1 cellular context compared by ENCODE assay signal in the genomic region with DNA sequence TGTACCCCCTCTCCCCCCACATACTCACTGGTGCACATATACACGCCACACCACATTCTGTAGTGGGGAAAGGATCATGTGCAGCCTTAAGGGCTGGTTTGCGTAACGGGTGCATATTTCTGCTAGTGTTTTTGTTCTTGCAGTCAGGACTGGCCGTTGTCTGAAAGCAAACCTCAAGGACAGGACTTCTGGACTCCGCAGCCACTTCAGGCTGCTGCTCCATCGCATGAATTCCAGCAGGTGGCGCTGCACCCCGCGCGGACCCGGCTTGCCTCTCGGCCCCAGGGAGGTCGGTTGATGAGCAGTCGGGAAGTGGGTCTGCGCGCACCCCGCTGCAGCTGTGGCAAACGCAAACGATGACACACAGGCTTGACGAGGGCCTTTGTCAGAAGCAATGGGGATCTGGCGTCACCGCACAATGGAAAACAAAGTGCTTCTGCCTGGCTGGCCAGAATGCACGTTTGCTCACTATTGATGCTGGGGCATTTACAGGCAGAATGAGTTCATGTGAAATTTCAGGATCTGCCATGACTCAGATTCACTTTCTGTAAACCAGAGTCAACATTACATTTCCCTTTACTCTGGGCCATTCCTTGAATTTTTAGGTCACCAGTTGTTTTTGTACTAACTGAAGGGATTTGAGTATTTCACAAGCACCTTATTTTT.
A peak's percentile ranks its signal among the peaks of the same experiment; 100 is the strongest.
TF ChIP-seq lines count a peak whose summit lies in the region.

No MANE protein-coding gene starts in this region.

TF ChIP-seq in HepG2, 621 proteins besides CTCF, POLR2A, EP300 and RAD21 (continued from another document and continues in another):
- TF ChIP-seq, protein P1, sequence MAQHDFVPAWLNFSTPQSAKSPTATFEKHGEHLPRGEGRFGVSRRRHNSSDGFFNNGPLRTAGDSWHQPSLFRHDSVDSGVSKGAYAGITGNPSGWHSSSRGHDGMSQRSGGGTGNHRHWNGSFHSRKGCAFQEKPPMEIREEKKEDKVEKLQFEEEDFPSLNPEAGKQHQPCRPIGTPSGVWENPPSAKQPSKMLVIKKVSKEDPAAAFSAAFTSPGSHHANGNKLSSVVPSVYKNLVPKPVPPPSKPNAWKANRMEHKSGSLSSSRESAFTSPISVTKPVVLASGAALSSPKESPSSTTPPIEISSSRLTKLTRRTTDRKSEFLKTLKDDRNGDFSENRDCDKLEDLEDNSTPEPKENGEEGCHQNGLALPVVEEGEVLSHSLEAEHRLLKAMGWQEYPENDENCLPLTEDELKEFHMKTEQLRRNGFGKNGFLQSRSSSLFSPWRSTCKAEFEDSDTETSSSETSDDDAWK (CRISPR knock-in tag; IDR thresholded peaks at IDR 0.05), result no peak
- 0 out of 2 replicates have a peak, but pooled peaks have one; percentile 46 for TF ChIP-seq TOE1 (CRISPR knock-in tag; IDR thresholded peaks at IDR 0.05)
- TF ChIP-seq ZSCAN12 (CRISPR knock-in tag; IDR thresholded peaks at IDR 0.05), result no peak
- peak; percentile 93 for TF ChIP-seq ZFP90 (CRISPR knock-in tag; IDR thresholded peaks at IDR 0.05; ENCODE audit: borderline replicate concordance)
- peak; percentile 91 for TF ChIP-seq CREB1 (IDR thresholded peaks at IDR 0.05)
- peak; percentile 83 for TF ChIP-seq CREB1 (CRISPR knock-in tag; IDR thresholded peaks at IDR 0.05)
- no peak for TF ChIP-seq RBM39 (IDR thresholded peaks at IDR 0.05; ENCODE audit: low read depth, low read length, poor library complexity, severe bottlenecking)
- peak; percentile 67; the same call in 1 of the 2 replicates for TF ChIP-seq TMF1 (CRISPR knock-in tag; IDR thresholded peaks at IDR 0.05; ENCODE audit: low read depth)
- no peak for TF ChIP-seq HNRNPL (IDR thresholded peaks at IDR 0.05; ENCODE audit: low read depth, low read length)
- no peak; the same call in 1 of the 2 replicates for TF ChIP-seq ZC3H13 (CRISPR knock-in tag; IDR thresholded peaks at IDR 0.05)
- TF ChIP-seq RXRA (CRISPR knock-in tag; IDR thresholded peaks at IDR 0.05), result peak; percentile 86
- TF ChIP-seq ZNF674 (CRISPR knock-in tag; IDR thresholded peaks at IDR 0.05; ENCODE audit: low read depth), result no peak
- TF ChIP-seq, protein P2, sequence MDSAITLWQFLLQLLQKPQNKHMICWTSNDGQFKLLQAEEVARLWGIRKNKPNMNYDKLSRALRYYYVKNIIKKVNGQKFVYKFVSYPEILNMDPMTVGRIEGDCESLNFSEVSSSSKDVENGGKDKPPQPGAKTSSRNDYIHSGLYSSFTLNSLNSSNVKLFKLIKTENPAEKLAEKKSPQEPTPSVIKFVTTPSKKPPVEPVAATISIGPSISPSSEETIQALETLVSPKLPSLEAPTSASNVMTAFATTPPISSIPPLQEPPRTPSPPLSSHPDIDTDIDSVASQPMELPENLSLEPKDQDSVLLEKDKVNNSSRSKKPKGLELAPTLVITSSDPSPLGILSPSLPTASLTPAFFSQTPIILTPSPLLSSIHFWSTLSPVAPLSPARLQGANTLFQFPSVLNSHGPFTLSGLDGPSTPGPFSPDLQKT (CRISPR knock-in tag; IDR thresholded peaks at IDR 0.05; ENCODE audit: borderline replicate concordance), result no peak
- TF ChIP-seq SSRP1 (CRISPR knock-in tag; IDR thresholded peaks at IDR 0.05), result 0 out of 2 replicates have a peak, but pooled peaks have one; percentile 29
- no peak for TF ChIP-seq PHF20 (CRISPR knock-in tag; IDR thresholded peaks at IDR 0.05)
- TF ChIP-seq, protein P3, sequence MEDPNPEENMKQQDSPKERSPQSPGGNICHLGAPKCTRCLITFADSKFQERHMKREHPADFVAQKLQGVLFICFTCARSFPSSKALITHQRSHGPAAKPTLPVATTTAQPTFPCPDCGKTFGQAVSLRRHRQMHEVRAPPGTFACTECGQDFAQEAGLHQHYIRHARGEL (CRISPR knock-in tag; IDR thresholded peaks at IDR 0.05), result no peak
- peak; percentile 81 for TF ChIP-seq ZNF160 (CRISPR knock-in tag; IDR thresholded peaks at IDR 0.05)
- peak; percentile 35; the same call in 1 of the 2 replicates for TF ChIP-seq TBX3 (IDR thresholded peaks at IDR 0.05; ENCODE audit: borderline replicate concordance)
- TF ChIP-seq RELA (CRISPR knock-in tag; IDR thresholded peaks at IDR 0.05), result 0 out of 2 replicates have a peak, but pooled peaks have one; percentile 43
- TF ChIP-seq, protein P4, sequence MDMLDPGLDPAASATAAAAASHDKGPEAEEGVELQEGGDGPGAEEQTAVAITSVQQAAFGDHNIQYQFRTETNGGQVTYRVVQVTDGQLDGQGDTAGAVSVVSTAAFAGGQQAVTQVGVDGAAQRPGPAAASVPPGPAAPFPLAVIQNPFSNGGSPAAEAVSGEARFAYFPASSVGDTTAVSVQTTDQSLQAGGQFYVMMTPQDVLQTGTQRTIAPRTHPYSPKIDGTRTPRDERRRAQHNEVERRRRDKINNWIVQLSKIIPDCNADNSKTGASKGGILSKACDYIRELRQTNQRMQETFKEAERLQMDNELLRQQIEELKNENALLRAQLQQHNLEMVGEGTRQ (IDR thresholded peaks at IDR 0.05; ENCODE audit: low read depth, low read length), result no peak
- TF ChIP-seq, protein P4 (CRISPR knock-in tag; IDR thresholded peaks at IDR 0.05; ENCODE audit: borderline replicate concordance), result no peak
- TF ChIP-seq, protein P5, sequence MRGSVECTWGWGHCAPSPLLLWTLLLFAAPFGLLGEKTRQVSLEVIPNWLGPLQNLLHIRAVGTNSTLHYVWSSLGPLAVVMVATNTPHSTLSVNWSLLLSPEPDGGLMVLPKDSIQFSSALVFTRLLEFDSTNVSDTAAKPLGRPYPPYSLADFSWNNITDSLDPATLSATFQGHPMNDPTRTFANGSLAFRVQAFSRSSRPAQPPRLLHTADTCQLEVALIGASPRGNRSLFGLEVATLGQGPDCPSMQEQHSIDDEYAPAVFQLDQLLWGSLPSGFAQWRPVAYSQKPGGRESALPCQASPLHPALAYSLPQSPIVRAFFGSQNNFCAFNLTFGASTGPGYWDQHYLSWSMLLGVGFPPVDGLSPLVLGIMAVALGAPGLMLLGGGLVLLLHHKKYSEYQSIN (CRISPR knock-in tag; IDR thresholded peaks at IDR 0.05; ENCODE audit: borderline replicate concordance), result no peak
- TF ChIP-seq JARID2 (CRISPR knock-in tag; IDR thresholded peaks at IDR 0.05; ENCODE audit: insufficient replicate concordance), result peak; percentile 83
- TF ChIP-seq, protein P6, sequence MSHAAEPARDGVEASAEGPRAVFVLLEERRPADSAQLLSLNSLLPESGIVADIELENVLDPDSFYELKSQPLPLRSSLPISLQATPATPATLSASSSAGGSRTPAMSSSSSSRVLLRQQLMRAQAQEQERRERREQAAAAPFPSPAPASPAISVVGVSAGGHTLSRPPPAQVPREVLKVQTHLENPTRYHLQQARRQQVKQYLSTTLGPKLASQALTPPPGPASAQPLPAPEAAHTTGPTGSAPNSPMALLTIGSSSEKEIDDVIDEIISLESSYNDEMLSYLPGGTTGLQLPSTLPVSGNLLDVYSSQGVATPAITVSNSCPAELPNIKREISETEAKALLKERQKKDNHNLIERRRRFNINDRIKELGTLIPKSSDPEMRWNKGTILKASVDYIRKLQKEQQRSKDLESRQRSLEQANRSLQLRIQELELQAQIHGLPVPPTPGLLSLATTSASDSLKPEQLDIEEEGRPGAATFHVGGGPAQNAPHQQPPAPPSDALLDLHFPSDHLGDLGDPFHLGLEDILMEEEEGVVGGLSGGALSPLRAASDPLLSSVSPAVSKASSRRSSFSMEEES (CRISPR knock-in tag; IDR thresholded peaks at IDR 0.05), result peak; percentile 57
- TF ChIP-seq SNRNP70 (IDR thresholded peaks at IDR 0.05; ENCODE audit: low read depth, low read length), result no peak
- TF ChIP-seq BHLHE40 (IDR thresholded peaks at IDR 0.05; ENCODE audit: low read length), result peak; percentile 75
- peak; percentile 65 for TF ChIP-seq CEBPG (CRISPR knock-in tag; IDR thresholded peaks at IDR 0.05)
- TF ChIP-seq SRF (IDR thresholded peaks at IDR 0.05; ENCODE audit: low read depth, low read length), result no peak
- TF ChIP-seq MEF2D (CRISPR knock-in tag; IDR thresholded peaks at IDR 0.05), result peak; percentile 63; the same call in 1 of the 2 replicates
- peak; percentile 28; the same call in 1 of the 2 replicates for TF ChIP-seq HNF4G (IDR thresholded peaks at IDR 0.05; ENCODE audit: borderline replicate concordance, low read depth, low read length)
- peak; percentile 65; the same call in 1 of the 2 replicates for TF ChIP-seq HNF4G (CRISPR knock-in tag; IDR thresholded peaks at IDR 0.05; ENCODE audit: borderline replicate concordance, low read depth)
- TF ChIP-seq THAP11 (CRISPR knock-in tag; IDR thresholded peaks at IDR 0.05), result peak; percentile 69
- TF ChIP-seq HNRNPLL (IDR thresholded peaks at IDR 0.05; ENCODE audit: low read depth, low read length, poor library complexity, severe bottlenecking), result peak; percentile 71
- TF ChIP-seq, protein P7, sequence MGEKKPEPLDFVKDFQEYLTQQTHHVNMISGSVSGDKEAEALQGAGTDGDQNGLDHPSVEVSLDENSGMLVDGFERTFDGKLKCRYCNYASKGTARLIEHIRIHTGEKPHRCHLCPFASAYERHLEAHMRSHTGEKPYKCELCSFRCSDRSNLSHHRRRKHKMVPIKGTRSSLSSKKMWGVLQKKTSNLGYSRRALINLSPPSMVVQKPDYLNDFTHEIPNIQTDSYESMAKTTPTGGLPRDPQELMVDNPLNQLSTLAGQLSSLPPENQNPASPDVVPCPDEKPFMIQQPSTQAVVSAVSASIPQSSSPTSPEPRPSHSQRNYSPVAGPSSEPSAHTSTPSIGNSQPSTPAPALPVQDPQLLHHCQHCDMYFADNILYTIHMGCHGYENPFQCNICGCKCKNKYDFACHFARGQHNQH (CRISPR knock-in tag; IDR thresholded peaks at IDR 0.05), result peak; percentile 86
- TF ChIP-seq MLLT10 (CRISPR knock-in tag; IDR thresholded peaks at IDR 0.05), result no peak
- TF ChIP-seq, protein P8, sequence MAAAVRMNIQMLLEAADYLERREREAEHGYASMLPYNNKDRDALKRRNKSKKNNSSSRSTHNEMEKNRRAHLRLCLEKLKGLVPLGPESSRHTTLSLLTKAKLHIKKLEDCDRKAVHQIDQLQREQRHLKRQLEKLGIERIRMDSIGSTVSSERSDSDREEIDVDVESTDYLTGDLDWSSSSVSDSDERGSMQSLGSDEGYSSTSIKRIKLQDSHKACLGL (CRISPR knock-in tag; IDR thresholded peaks at IDR 0.05), result peak; percentile 74; the same call in 1 of the 2 replicates
- TF ChIP-seq JUN (CRISPR knock-in tag; IDR thresholded peaks at IDR 0.05), result peak; percentile 86
- TF ChIP-seq, protein P9, sequence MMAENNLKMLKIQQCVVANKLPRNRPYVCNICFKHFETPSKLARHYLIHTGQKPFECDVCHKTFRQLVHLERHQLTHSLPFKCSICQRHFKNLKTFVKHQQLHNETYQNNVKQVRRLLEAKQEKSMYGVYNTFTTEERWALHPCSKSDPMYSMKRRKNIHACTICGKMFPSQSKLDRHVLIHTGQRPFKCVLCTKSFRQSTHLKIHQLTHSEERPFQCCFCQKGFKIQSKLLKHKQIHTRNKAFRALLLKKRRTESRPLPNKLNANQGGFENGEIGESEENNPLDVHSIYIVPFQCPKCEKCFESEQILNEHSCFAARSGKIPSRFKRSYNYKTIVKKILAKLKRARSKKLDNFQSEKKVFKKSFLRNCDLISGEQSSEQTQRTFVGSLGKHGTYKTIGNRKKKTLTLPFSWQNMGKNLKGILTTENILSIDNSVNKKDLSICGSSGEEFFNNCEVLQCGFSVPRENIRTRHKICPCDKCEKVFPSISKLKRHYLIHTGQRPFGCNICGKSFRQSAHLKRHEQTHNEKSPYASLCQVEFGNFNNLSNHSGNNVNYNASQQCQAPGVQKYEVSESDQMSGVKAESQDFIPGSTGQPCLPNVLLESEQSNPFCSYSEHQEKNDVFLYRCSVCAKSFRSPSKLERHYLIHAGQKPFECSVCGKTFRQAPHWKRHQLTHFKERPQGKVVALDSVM (CRISPR knock-in tag; IDR thresholded peaks at IDR 0.05), result peak; percentile 29; the same call in 1 of the 2 replicates
- no peak for TF ChIP-seq NFRKB (IDR thresholded peaks at IDR 0.05)
- TF ChIP-seq, protein P10, sequence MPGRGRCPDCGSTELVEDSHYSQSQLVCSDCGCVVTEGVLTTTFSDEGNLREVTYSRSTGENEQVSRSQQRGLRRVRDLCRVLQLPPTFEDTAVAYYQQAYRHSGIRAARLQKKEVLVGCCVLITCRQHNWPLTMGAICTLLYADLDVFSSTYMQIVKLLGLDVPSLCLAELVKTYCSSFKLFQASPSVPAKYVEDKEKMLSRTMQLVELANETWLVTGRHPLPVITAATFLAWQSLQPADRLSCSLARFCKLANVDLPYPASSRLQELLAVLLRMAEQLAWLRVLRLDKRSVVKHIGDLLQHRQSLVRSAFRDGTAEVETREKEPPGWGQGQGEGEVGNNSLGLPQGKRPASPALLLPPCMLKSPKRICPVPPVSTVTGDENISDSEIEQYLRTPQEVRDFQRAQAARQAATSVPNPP (CRISPR knock-in tag; IDR thresholded peaks at IDR 0.05), result peak; percentile 59; the same call in 1 of the 2 replicates
- no peak for TF ChIP-seq RARG (CRISPR knock-in tag; IDR thresholded peaks at IDR 0.05; ENCODE audit: low read depth)
- peak; percentile 52; the same call in 1 of the 2 replicates for TF ChIP-seq PHF8 (CRISPR knock-in tag; IDR thresholded peaks at IDR 0.05)
- TF ChIP-seq, protein P11, sequence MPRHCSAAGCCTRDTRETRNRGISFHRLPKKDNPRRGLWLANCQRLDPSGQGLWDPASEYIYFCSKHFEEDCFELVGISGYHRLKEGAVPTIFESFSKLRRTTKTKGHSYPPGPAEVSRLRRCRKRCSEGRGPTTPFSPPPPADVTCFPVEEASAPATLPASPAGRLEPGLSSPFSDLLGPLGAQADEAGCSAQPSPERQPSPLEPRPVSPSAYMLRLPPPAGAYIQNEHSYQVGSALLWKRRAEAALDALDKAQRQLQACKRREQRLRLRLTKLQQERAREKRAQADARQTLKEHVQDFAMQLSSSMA (CRISPR knock-in tag; IDR thresholded peaks at IDR 0.05), result 0 out of 2 replicates have a peak, but pooled peaks have one; percentile 54
- peak; percentile 49 for TF ChIP-seq TCF7 (IDR thresholded peaks at IDR 0.05; ENCODE audit: low read depth)
- TF ChIP-seq HMGA1 (CRISPR knock-in tag; conservative IDR thresholded peaks at IDR 0.05), result no peak
- TF ChIP-seq, protein P12, sequence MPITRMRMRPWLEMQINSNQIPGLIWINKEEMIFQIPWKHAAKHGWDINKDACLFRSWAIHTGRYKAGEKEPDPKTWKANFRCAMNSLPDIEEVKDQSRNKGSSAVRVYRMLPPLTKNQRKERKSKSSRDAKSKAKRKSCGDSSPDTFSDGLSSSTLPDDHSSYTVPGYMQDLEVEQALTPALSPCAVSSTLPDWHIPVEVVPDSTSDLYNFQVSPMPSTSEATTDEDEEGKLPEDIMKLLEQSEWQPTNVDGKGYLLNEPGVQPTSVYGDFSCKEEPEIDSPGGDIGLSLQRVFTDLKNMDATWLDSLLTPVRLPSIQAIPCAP (CRISPR knock-in tag; IDR thresholded peaks at IDR 0.05; ENCODE audit: low read depth), result no peak
- no peak for TF ChIP-seq ZNF251 (CRISPR knock-in tag; IDR thresholded peaks at IDR 0.05)
